8 cellular contexts compared by ENCODE assay signal in genomic region chrX:118496763-118497079, GRCh38. TPM values are rescaled to one million over a fixed set of nuclear protein-coding genes. Genes with fewer than 3 reads are reported as not detected.
A peak's percentile ranks its signal among the peaks of the same experiment; 100 is the strongest.
DNase-seq lines count a peak whose midpoint lies in the region; ATAC-seq and TF ChIP-seq lines count a peak whose summit lies in the region.

No MANE protein-coding gene starts in this region.

- peaks cover 12% of the 10 kb centered on the region for H3K27me3 ChIP-seq in Panc1 (ENCODE audit: control insufficient read depth, insufficient read depth, low read length)
- peaks cover 0 to 3% (median 0%) of the 10 kb centered on the region in 4 donors for H3K27me3 ChIP-seq in esophagus muscularis mucosa
- peaks cover 6% of the 10 kb centered on the region for H3K27me3 ChIP-seq in trophoblast cell (ENCODE audit: insufficient read depth, low read length)

- no TSS peak for BruUV-seq in Panc1 (replicated peaks; lab: Mats Ljungman, UMichigan)

- H4K12ac ChIP-seq in trophoblast cell (ENCODE audit: low read depth, low read length), result peak overlapping the region; percentile 47

- no peak overlapping the region for H2AK5ac ChIP-seq in trophoblast cell (ENCODE audit: low read length)

- no peak overlapping the region for H2BK120ac ChIP-seq in trophoblast cell (ENCODE audit: insufficient read depth, low read length, poor library complexity)

- no peak for TF ChIP-seq EP300 in esophagus muscularis mucosa (IDR thresholded peaks at IDR 0.05)

- no peaks in the 10 kb centered on the region for H3K79me2 ChIP-seq in trophoblast cell (ENCODE audit: control insufficient read depth, insufficient read depth, low read length, poor library complexity)

- no peak overlapping the region for H2BK12ac ChIP-seq in trophoblast cell (ENCODE audit: low read length)

- WGBS in esophagus muscularis mucosa, result 39% methylated on average over 10 of the region's 13 CpGs
- WGBS in trophoblast cell (ENCODE audit: extremely low coverage, insufficient coverage, insufficient read length), result no CpG with 5 or more reads among the region's 13 CpGs

- H4K8ac ChIP-seq in trophoblast cell (ENCODE audit: low read depth, low read length), result peak overlapping the region; percentile 56

- no peak overlapping the region for H3K23ac ChIP-seq in trophoblast cell (ENCODE audit: low read length)

- no peak for TF ChIP-seq POLR2A in esophagus muscularis mucosa (IDR thresholded peaks at IDR 0.05; ENCODE audit: low read depth)

- no peak overlapping the region for H2AFZ ChIP-seq in trophoblast cell (ENCODE audit: insufficient read depth, low read length, poor library complexity)

- POLR2A ChIA-PET in Panc1 (lab: Charles Lee), result no interaction called here

- intact Hi-C loops in Panc1 (cut with micrococcal nuclease; ENCODE audit: unreplicated experiment) (no loop called here), esophagus muscularis mucosa (cut with DNase I) (loop anchor here (10.0 kb wide), 1 partner anchor 78 kb away; no protein-coding TSS in a partner anchor)

- no peak overlapping the region for H4K91ac ChIP-seq in trophoblast cell (ENCODE audit: low read depth, low read length)

- H2BK5ac ChIP-seq in trophoblast cell (ENCODE audit: low read depth, low read length, poor library complexity), result no peak overlapping the region

- H3K9me3 ChIP-seq in Panc1 (ENCODE audit: control insufficient read depth, insufficient read depth, low read depth, low read length), result no peaks in the 10 kb centered on the region
- H3K9me3 ChIP-seq in esophagus muscularis mucosa, result no peaks in the 10 kb centered on the region
- no peaks in the 10 kb centered on the region for H3K9me3 ChIP-seq in trophoblast cell (ENCODE audit: insufficient read depth, low read depth, low read length)

- TF ChIP-seq CTCF in Panc1 (IDR thresholded peaks at IDR 0.05), result no peak
- no peak for TF ChIP-seq CTCF in esophagus muscularis mucosa (IDR thresholded peaks at IDR 0.05)

- H3K14ac ChIP-seq in trophoblast cell (ENCODE audit: low read length), result no peak overlapping the region

- H3K4me3 ChIP-seq in Panc1 (ENCODE audit: low read depth in 2 of 2, low read length in 2 of 2), result peak overlapping the region; percentile 53
- peak overlapping the region; percentile 73 to 87 (median 80) for H3K4me3 ChIP-seq in esophagus muscularis mucosa
- H3K4me3 ChIP-seq in trophoblast cell (ENCODE audit: low read depth, low read length), result peak overlapping the region; percentile 81

- H3K4me1 ChIP-seq in Panc1 (ENCODE audit: control insufficient read depth, insufficient read depth, low read length) (peaks cover 8% of the 10 kb centered on the region), esophagus muscularis mucosa (peaks cover 0 to 34% (median 27%) of the 10 kb centered on the region in 4 donors), trophoblast cell (ENCODE audit: control insufficient read depth in 1 of 2, insufficient read depth in 2 of 2, low read length in 2 of 2) (peaks cover 0 to 6% of the 10 kb centered on the region in 2 experiments)

- CTCF ChIA-PET in Panc1 (lab: Charles Lee), result no interaction called here

- DNase-seq in ELR (ENCODE audit: low read depth) (peak; percentile 32), Panc1 (ENCODE audit: low read depth, low spot score) (no peak), esophagus muscularis mucosa (ENCODE audit: extremely low spot score) (no peak), trophoblast cell (no peak), foreskin melanocyte (no peak), midbrain (lab: John Stamatoyannopoulos, UW) (no peak), NCI-H2107 (lab: John Stamatoyannopoulos, UW) (no peak)

- H3K27ac ChIP-seq in Panc1 (ENCODE audit: low read length) (no peak overlapping the region), esophagus muscularis mucosa (replicated peaks in 1 of 4) (peak overlapping the region; percentile 89 to 94 (median 90)), trophoblast cell (ENCODE audit: low read depth, low read length) (no peak overlapping the region)

- H3K9ac ChIP-seq in trophoblast cell (ENCODE audit: low read length), result no peak overlapping the region

- H3K18ac ChIP-seq in trophoblast cell (ENCODE audit: low read length), result peak overlapping the region; percentile 40

- H3K36me3 ChIP-seq in Panc1 (ENCODE audit: control insufficient read depth, insufficient read depth, low read length), result no peaks in the 10 kb centered on the region
- H3K36me3 ChIP-seq in esophagus muscularis mucosa, result no peaks in the 10 kb centered on the region
- no peaks in the 10 kb centered on the region for H3K36me3 ChIP-seq in trophoblast cell (ENCODE audit: control insufficient read depth in 1 of 2, insufficient read depth in 2 of 2, low read length in 2 of 2)

- in situ Hi-C loops in Panc1 (cut with HindIII; ENCODE audit: low pct_unique_long_range_greater_than_20kb, low sequenced_read_pairs), result no loop called here

- no peaks in the 10 kb centered on the region for H3K79me1 ChIP-seq in trophoblast cell (ENCODE audit: low read length)

- H3K4ac ChIP-seq in trophoblast cell (ENCODE audit: low read depth, low read length), result no peak overlapping the region

- ATAC-seq in GM21786 (IDR thresholded peaks at IDR 0.05; ENCODE audit: unreplicated experiment), result peak; percentile 8
- ATAC-seq in Panc1, result peak; percentile 16; the same call in 1 of the 2 replicates

- H3K4me2 ChIP-seq in trophoblast cell (ENCODE audit: low read length), result peak overlapping the region; percentile 85

RNA-seq across cellular contexts. Expression of gene DOCK11, which starts 1.1 kb away (rescaled TPM):
- 2.0 TPM for total RNA-seq in Panc1 (2021; ENCODE audit: unreplicated experiment)
- polyA plus RNA-seq in Panc1 (2012; ENCODE audit: insufficient read length), result 0.21 TPM
- 100 to 1,000 TPM in 1 of 4 donors, 10 to 100 TPM in 3; 62.0 to 103 (median 64.7) TPM for total RNA-seq in esophagus muscularis mucosa
- polyA plus RNA-seq in trophoblast cell (2013), result 3.1 TPM in 2 replicates

Comparison
In these comparisons a context has a peak if more than half of its experiments do, and no peak if none do; other contexts are left out.
1. H3K27ac ChIP-seq: peak in esophagus muscularis mucosa (4 of 4); none in Panc1 (single experiment) and trophoblast cell (single experiment).
2. RNA of gene DOCK11, which starts 1.1 kb away (total RNA-seq): 62.0 to 103 TPM in esophagus muscularis mucosa; 2.0 TPM in Panc1 (single experiment); every median in the first group is over 10 times any median in the second.
3. Peak in every context shown above with its lines, with median percentiles within 50 percentile points of each other: H3K4me3 ChIP-seq.